In genomic region chr12:25386823-25387134, GRCh38 we compare ENCODE assay signal across 8 cellular contexts.
A peak's percentile ranks its signal among the peaks of the same experiment; 100 is the strongest.
DNase-seq lines count a peak whose midpoint lies in the region; ATAC-seq and TF ChIP-seq lines count a peak whose summit lies in the region.

No MANE protein-coding gene starts in this region.

- intact Hi-C loops in Panc1 (cut with micrococcal nuclease; ENCODE audit: unreplicated experiment): loop anchor here (1.0 kb wide), 1 partner anchor 175 kb away; no protein-coding TSS in a partner anchor

- H3K4me2 ChIP-seq in DOHH2 (ENCODE audit: low read length): peak overlapping the region; percentile 99

- H3K9me3 ChIP-seq in DOHH2 (ENCODE audit: control insufficient read depth, insufficient read depth, low read length) (no peaks in the 10 kb centered on the region), Panc1 (ENCODE audit: control insufficient read depth, insufficient read depth, low read depth, low read length) (no peaks in the 10 kb centered on the region)

- no peaks in the 10 kb centered on the region for H3K9me3 Mint-ChIP-seq in effector memory CD8-positive, alpha-beta T cell
- H3K9me3 Mint-ChIP-seq in neural crest cell: peaks cover 2% of the 10 kb centered on the region

- H3K27ac Mint-ChIP-seq in effector memory CD8-positive, alpha-beta T cell: peak overlapping the region; percentile 100
- H3K27ac Mint-ChIP-seq in neural crest cell (ENCODE audit: unreplicated experiment): peak overlapping the region; percentile 82

- H3F3A ChIP-seq in DOHH2 (ENCODE audit: control insufficient read depth, insufficient read depth): peaks cover 8% of the 10 kb centered on the region; the same call in 1 of the 2 replicates

- H3K79me2 ChIP-seq in DOHH2 (ENCODE audit: control insufficient read depth, low read length): no peaks in the 10 kb centered on the region

- H3K27me3 ChIP-seq in DOHH2 (ENCODE audit: control insufficient read depth, low read length): peaks cover 22% of the 10 kb centered on the region
- H3K27me3 ChIP-seq in Panc1 (ENCODE audit: control insufficient read depth, insufficient read depth, low read length): no peaks in the 10 kb centered on the region

- no peaks in the 10 kb centered on the region for H4K20me1 ChIP-seq in DOHH2 (ENCODE audit: control insufficient read depth, insufficient read depth, low read depth, low read length)

- POLR2A ChIA-PET in Panc1 (lab: Charles Lee): interaction anchor here (0.5 to 1.2 kb wide), 4 partner anchors 136 to 311 kb away, joined by 3 to 7 read pairs (median 4); partner anchors contain the start of gene KRAS

- peak overlapping the region; percentile 96 for H3K4me3 Mint-ChIP-seq in effector memory CD8-positive, alpha-beta T cell
- H3K4me3 Mint-ChIP-seq in neural crest cell: peak overlapping the region; percentile 95

- ATAC-seq in Panc1: peak; percentile 0; the same call in 1 of the 2 replicates
- ATAC-seq in effector memory CD8-positive, alpha-beta T cell (replicated peaks): no peak
- ATAC-seq in GM21528 (IDR thresholded peaks at IDR 0.05; ENCODE audit: low FRiP score, unreplicated experiment): no peak
- no peak for ATAC-seq in GM19324 (IDR thresholded peaks at IDR 0.05; ENCODE audit: low FRiP score, unreplicated experiment)

- CTCF ChIA-PET in Panc1 (lab: Charles Lee): interaction anchor here (0.6 to 1.7 kb wide), 9 partner anchors 21 to 232 kb away, joined by 3 to 8 read pairs (median 4); no protein-coding TSS in a partner anchor

- H3K4me3 ChIP-seq in DOHH2 (ENCODE audit: low read length) (peak overlapping the region; percentile 79), Panc1 (ENCODE audit: low read depth in 2 of 2, low read length in 2 of 2) (peak overlapping the region; percentile 70 to 97)

- peaks cover 20% of the 10 kb centered on the region for H3K4me1 ChIP-seq in DOHH2 (ENCODE audit: control insufficient read depth, low read length)
- peaks cover 12% of the 10 kb centered on the region for H3K4me1 ChIP-seq in Panc1 (ENCODE audit: control insufficient read depth, insufficient read depth, low read length)

- BruUV-seq in Panc1 (replicated peaks; lab: Mats Ljungman, UMichigan): no TSS peak

- no peaks in the 10 kb centered on the region for H3K27me3 Mint-ChIP-seq in effector memory CD8-positive, alpha-beta T cell
- H3K27me3 Mint-ChIP-seq in neural crest cell (ENCODE audit: low read depth): peaks cover 20% of the 10 kb centered on the region

- H3K36me3 ChIP-seq in DOHH2 (ENCODE audit: control insufficient read depth, low read length): no peaks in the 10 kb centered on the region
- H3K36me3 ChIP-seq in Panc1 (ENCODE audit: control insufficient read depth, insufficient read depth, low read length): no peaks in the 10 kb centered on the region

- TF ChIP-seq CTCF in DOHH2 (IDR thresholded peaks at IDR 0.05; ENCODE audit: low read depth, low read length, poor library complexity, severe bottlenecking) (no peak), Panc1 (IDR thresholded peaks at IDR 0.05) (no peak), neural crest cell (conservative IDR thresholded peaks at IDR 0.05) (no peak)

- peaks cover 35 to 40% of the 10 kb centered on the region in 2 donors for H3K4me1 Mint-ChIP-seq in effector memory CD8-positive, alpha-beta T cell (ENCODE audit: low read depth in 2 of 2)
- H3K4me1 Mint-ChIP-seq in neural crest cell: peaks cover 27% of the 10 kb centered on the region

- H3K27ac ChIP-seq in DOHH2 (ENCODE audit: low read depth, low read length) (peak overlapping the region; percentile 65), Panc1 (ENCODE audit: low read length) (peak overlapping the region; percentile 85)

- in situ Hi-C loops in Panc1 (cut with HindIII; ENCODE audit: low pct_unique_long_range_greater_than_20kb, low sequenced_read_pairs): no loop called here

- peaks cover 33% of the 10 kb centered on the region for H3K36me3 Mint-ChIP-seq in effector memory CD8-positive, alpha-beta T cell (ENCODE audit: insufficient read depth)
- no peaks in the 10 kb centered on the region for H3K36me3 Mint-ChIP-seq in neural crest cell (ENCODE audit: low read depth)

- H3K9me2 ChIP-seq in DOHH2 (replicated peaks; ENCODE audit: control insufficient read depth, low read length): no peaks in the 10 kb centered on the region

- DNase-seq in Panc1 (ENCODE audit: low read depth, low spot score) (no peak), neural crest cell (ENCODE audit: low read depth, low spot score) (no peak), NCI-H1092 (lab: John Stamatoyannopoulos, UW) (no peak), AG20443 (ENCODE audit: low spot score) (no peak)
- DNase-seq in effector memory CD8-positive, alpha-beta T cell: no peak
